Comparison of ENCODE assay signal across 21 cellular contexts in genomic region chr9:114883709-114884108, GRCh38. TPM values are rescaled to one million over a fixed set of nuclear protein-coding genes. Genes with fewer than 3 reads are reported as not detected.
DNase-seq lines count a peak whose midpoint lies in the region; ATAC-seq, FAIRE-seq and TF ChIP-seq lines count a peak whose summit lies in the region.
"Had no signal": no experiment of that assay in that cellular context is flagged by ENCODE, and none has a peak within 500 bp of the region (broad histone marks: within the 10 kb centered on the region; RNA-seq: fewer than 3 reads in every experiment).

No MANE protein-coding gene starts in this region.

- intact Hi-C loops in MCF 10A (cut with micrococcal nuclease) (no loop called here), breast epithelium (cut with DNase I; ENCODE audit: low total_unique reads) (no loop called here), vagina (cut with DNase I) (no loop called here), kidney (cut with DNase I) (no loop called here)

- H3K4me1 Mint-ChIP-seq in MCF 10A (ENCODE audit: insufficient read depth, unreplicated experiment): peaks cover 9% of the 10 kb centered on the region
- peaks cover 15% of the 10 kb centered on the region for H3K4me1 Mint-ChIP-seq in stimulated activated naive CD8-positive, alpha-beta T cell treated with anti-CD3 and anti-CD28 coated beads, Interleukin-15, amount 100 ng/mL, for 72 hours

- POLR2A ChIA-PET in MCF 10A (lab: Yijun Ruan, JAX): interaction anchor here (1.2 to 4.6 kb wide), 3 partner anchors 23 to 75 kb away, joined by 3 to 17 read pairs (median 5); no protein-coding TSS in a partner anchor

- CTCF ChIA-PET in MCF 10A (lab: Yijun Ruan, JAX): interaction anchor here (2.4 kb wide), 1 partner anchor 26 kb away, joined by 5 read pairs; no protein-coding TSS in a partner anchor

- H3K4me3 Mint-ChIP-seq in MCF 10A (ENCODE audit: unreplicated experiment): no peak overlapping the region
- H3K4me3 Mint-ChIP-seq in stimulated activated naive CD8-positive, alpha-beta T cell treated with anti-CD3 and anti-CD28 coated beads, Interleukin-15, amount 100 ng/mL, for 72 hours: no peak overlapping the region
- H3K4me3 Mint-ChIP-seq: activated CD4-positive, alpha-beta memory T cell treated with anti-CD3 and anti-CD28 coated beads for 36 hours; CD4-positive, alpha-beta memory T cell; neural crest cell had no signal

- no peak overlapping the region for H3K27ac ChIP-seq in breast epithelium
- H3K27ac ChIP-seq in vagina: no peak overlapping the region
- no peak overlapping the region for H3K27ac ChIP-seq in kidney (ENCODE audit: low read depth in 2 of 2, low read length in 2 of 2)
- H3K27ac ChIP-seq: RWPE1 had no signal

- ATAC-seq in stimulated activated naive CD8-positive, alpha-beta T cell treated with anti-CD3 and anti-CD28 coated beads, Interleukin-15, amount 100 ng/mL, for 72 hours: peak; percentile 71

- H3K4me3 ChIP-seq in breast epithelium: no peak overlapping the region
- H3K4me3 ChIP-seq in bronchial epithelial cell (ENCODE audit: low read depth, low read length): no peak overlapping the region
- H3K4me3 ChIP-seq in vagina: no peak overlapping the region
- no peak overlapping the region for H3K4me3 ChIP-seq in kidney (ENCODE audit: low read length in 2 of 2)
- H3K4me3 ChIP-seq: hepatocyte had no signal

- H3K9me3 ChIP-seq in breast epithelium (no peaks in the 10 kb centered on the region), vagina (no peaks in the 10 kb centered on the region), kidney (ENCODE audit: control insufficient read depth in 1 of 2, low read length in 2 of 2) (peaks cover 0 to 3% of the 10 kb centered on the region in 2 donors)

- TF ChIP-seq CTCF in MCF 10A (IDR thresholded peaks at IDR 0.05; ENCODE audit: unreplicated experiment): no peak
- no peak for TF ChIP-seq CTCF in breast epithelium (IDR thresholded peaks at IDR 0.05)
- no peak for TF ChIP-seq CTCF in bronchial epithelial cell (IDR thresholded peaks at IDR 0.05; ENCODE audit: insufficient read depth, low read length, severe bottlenecking)
- no peak for TF ChIP-seq CTCF in vagina (IDR thresholded peaks at IDR 0.05)
- no peak for TF ChIP-seq CTCF in kidney (IDR thresholded peaks at IDR 0.05; ENCODE audit: borderline replicate concordance, extremely low read depth, insufficient read depth)

- FAIRE-seq in bronchial epithelial cell (lab: Jason Lieb, UNC) (no peak), kidney (lab: Jason Lieb, UNC) (no peak)

- BruUV-seq in MCF 10A (replicated peaks; lab: Mats Ljungman, UMichigan): no TSS peak

- H3K9ac ChIP-seq in kidney (ENCODE audit: low read length in 2 of 2): no peak overlapping the region

- H3K4me1 ChIP-seq in breast epithelium (peaks cover 0 to 4% of the 10 kb centered on the region in 2 donors), vagina (no peaks in the 10 kb centered on the region), kidney (ENCODE audit: control insufficient read depth in 1 of 2, insufficient read depth in 1 of 2, low read depth in 1 of 2, low read length in 2 of 2) (no peaks in the 10 kb centered on the region)

- no peaks in the 10 kb centered on the region for H3K36me3 Mint-ChIP-seq in MCF 10A (ENCODE audit: insufficient read depth, unreplicated experiment)

- H3K9me3 Mint-ChIP-seq in MCF 10A (ENCODE audit: unreplicated experiment): peaks cover 7% of the 10 kb centered on the region
- peaks cover 10 to 14% of the 10 kb centered on the region in 2 donors for H3K9me3 Mint-ChIP-seq in stimulated activated naive CD8-positive, alpha-beta T cell treated with anti-CD3 and anti-CD28 coated beads, Interleukin-15, amount 100 ng/mL, for 72 hours

- no peak for TF ChIP-seq POLR2A in breast epithelium (IDR thresholded peaks at IDR 0.05)
- TF ChIP-seq POLR2A in vagina (IDR thresholded peaks at IDR 0.05): no peak

- no peak overlapping the region for H3K27ac Mint-ChIP-seq in MCF 10A (ENCODE audit: low read depth, unreplicated experiment)
- H3K27ac Mint-ChIP-seq in stimulated activated naive CD8-positive, alpha-beta T cell treated with anti-CD3 and anti-CD28 coated beads, Interleukin-15, amount 100 ng/mL, for 72 hours: no peak overlapping the region
- H3K27ac Mint-ChIP-seq: activated CD4-positive, alpha-beta memory T cell treated with anti-CD3 and anti-CD28 coated beads for 36 hours; CD4-positive, alpha-beta memory T cell had no signal

- H3K36me3 ChIP-seq in breast epithelium (no peaks in the 10 kb centered on the region), bronchial epithelial cell (ENCODE audit: control insufficient read depth, insufficient read depth, low read length) (no peaks in the 10 kb centered on the region), vagina (no peaks in the 10 kb centered on the region), kidney (ENCODE audit: control insufficient read depth in 1 of 2, insufficient read depth in 2 of 2, low read length in 2 of 2) (no peaks in the 10 kb centered on the region)

- DNase-seq in MCF 10A (ENCODE audit: unreplicated experiment): peak; percentile 65
- no peak for DNase-seq in breast epithelium (ENCODE audit: low spot score in 2 of 2)
- peak; percentile 95 for DNase-seq in NOMO-1 treated with DMSO at 0.1 percent for 48 hours (lab: John Stamatoyannopoulos, UW; ENCODE audit: unreplicated experiment)
- peak; percentile 89 for DNase-seq in bronchial epithelial cell (ENCODE audit: low read depth)
- DNase-seq in stimulated activated naive CD8-positive, alpha-beta T cell treated with anti-CD3 and anti-CD28 coated beads, Interleukin-15, amount 100 ng/mL, for 72 hours: no peak
- DNase-seq in vagina (ENCODE audit: extremely low spot score in 2 of 2): no peak
- no peak for DNase-seq in occipital lobe (lab: John Stamatoyannopoulos, UW)
- DNase-seq in kidney: no peak
- DNase-seq: activated CD4-positive, alpha-beta memory T cell treated with anti-CD3 and anti-CD28 coated beads for 36 hours; caudate nucleus; CD4-positive, alpha-beta memory T cell; mesendoderm; NCI-H1105 treated with DMSO at 0.1 percent for 48 hours; NCI-H69; retina had no signal

- H3K27me3 ChIP-seq in breast epithelium (no peaks in the 10 kb centered on the region), bronchial epithelial cell (ENCODE audit: control insufficient read depth, insufficient read depth, low read length) (peaks cover 4% of the 10 kb centered on the region), vagina (no peaks in the 10 kb centered on the region)
- H3K27me3 ChIP-seq: hepatocyte had no signal

- no peaks in the 10 kb centered on the region for H3K27me3 Mint-ChIP-seq in MCF 10A (ENCODE audit: insufficient read depth, unreplicated experiment)
- no peaks in the 10 kb centered on the region for H3K27me3 Mint-ChIP-seq in stimulated activated naive CD8-positive, alpha-beta T cell treated with anti-CD3 and anti-CD28 coated beads, Interleukin-15, amount 100 ng/mL, for 72 hours
- H3K27me3 Mint-ChIP-seq: activated CD4-positive, alpha-beta memory T cell treated with anti-CD3 and anti-CD28 coated beads for 36 hours; CD4-positive, alpha-beta memory T cell had no signal

RNA-seq across cellular contexts. Expression of gene TNFSF8, which starts 46.7 kb away (rescaled TPM):
- total RNA-seq in MCF 10A (2022) (not detected in 2 replicates), breast epithelium (1 to 10 TPM; 2.6 to 9.8 (median 4.7) TPM), bronchial epithelial cell (not detected in 2 replicates), vagina (4.2 TPM), occipital lobe (1.1 TPM), kidney (5.0 TPM)
- polyA plus RNA-seq in kidney (ENCODE audit: insufficient read depth, low read depth, low replicate concordance): 0.43 TPM
- total RNA-seq: Daoy, fibroblast of lung, hepatocyte, kidney epithelial cell, neural crest cell had no signal
- polyA plus RNA-seq: fibroblast of lung, hepatocyte had no signal

Comparison
In these comparisons a context has a peak if more than half of its experiments do, and no peak if none do; other contexts are left out.
1. DNase-seq: peak in MCF 10A (single experiment), NOMO-1 treated with DMSO at 0.1 percent for 48 hours (single experiment) and bronchial epithelial cell (single experiment); none in breast epithelium (0 of 2), stimulated activated naive CD8-positive, alpha-beta T cell treated with anti-CD3 and anti-CD28 coated beads, Interleukin-15, amount 100 ng/mL, for 72 hours (0 of 2), vagina (0 of 2), occipital lobe (single experiment) and kidney (single experiment).